Comparison of ENCODE assay signal across 9 cellular contexts in the genomic region with DNA sequence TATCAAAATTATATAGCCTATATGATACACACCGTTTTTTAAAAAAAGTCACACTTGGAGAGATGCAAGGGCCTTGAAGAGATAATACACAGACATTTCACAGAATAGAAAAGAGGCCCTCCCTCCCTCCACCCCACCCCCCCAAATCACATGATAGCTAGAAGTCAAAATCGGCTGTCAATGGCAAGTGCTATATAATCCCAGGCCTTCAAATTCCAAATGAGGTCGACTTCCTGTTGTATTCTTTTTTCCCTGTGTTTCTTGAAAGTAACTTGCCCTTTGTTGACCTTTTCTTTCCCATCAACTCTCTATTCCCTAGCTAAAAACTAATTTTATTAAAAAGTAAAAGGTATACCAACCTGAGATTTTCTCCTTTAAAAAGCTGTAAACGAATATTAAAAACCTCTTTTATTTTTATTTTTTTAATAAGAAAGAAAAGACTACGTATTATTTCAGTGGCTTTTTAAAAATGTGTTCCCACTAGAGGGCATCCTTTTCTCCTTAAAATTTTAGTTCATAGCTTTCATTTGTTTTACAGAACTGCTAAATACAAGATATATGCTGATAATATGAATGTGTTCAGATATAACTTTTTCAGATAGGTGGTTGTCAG. TPM values are rescaled to one million over a fixed set of nuclear protein-coding genes. Genes with fewer than 3 reads are reported as not detected.
A peak's percentile ranks its signal among the peaks of the same experiment; 100 is the strongest.
DNase-seq lines count a peak whose midpoint lies in the region; ATAC-seq and TF ChIP-seq lines count a peak whose summit lies in the region.
"Had no signal": no experiment of that assay in that cellular context is flagged by ENCODE, and none has a peak within 500 bp of the region (broad histone marks: within the 10 kb centered on the region; RNA-seq: fewer than 3 reads in every experiment).

No MANE protein-coding gene starts in this region.

- peak; percentile 45 for TF ChIP-seq CTCF in LNCAP (IDR thresholded peaks at IDR 0.05)
- TF ChIP-seq CTCF in astrocyte of the spinal cord (IDR thresholded peaks at IDR 0.05; ENCODE audit: low read depth, low read length): peak; percentile 48
- peak; percentile 16 for TF ChIP-seq CTCF in mucosa of descending colon (IDR thresholded peaks at IDR 0.05)

- in situ Hi-C loops in astrocyte of the spinal cord (cut with HindIII; ENCODE audit: low sequenced_read_pairs): no loop called here

- H3K36me3 ChIP-seq in mucosa of descending colon (ENCODE audit: low read depth): no peaks in the 10 kb centered on the region

- no peak for ATAC-seq in mucosa of descending colon

- H3K4me1 ChIP-seq in mucosa of descending colon (ENCODE audit: low read depth): peaks cover 14% of the 10 kb centered on the region

- intact Hi-C loops in mucosa of descending colon (cut with DNase I, micrococcal nuclease): no loop called here

- no peak overlapping the region for H3K27ac ChIP-seq in substantia nigra (ENCODE audit: low read depth, low read length, poor library complexity, severe bottlenecking)

- DNase-seq in DMS114 treated with DMSO at 0.1 percent for 48 hours (lab: John Stamatoyannopoulos, UW; ENCODE audit: unreplicated experiment) (peak; percentile 40), astrocyte of the spinal cord (ENCODE audit: low read depth, low spot score) (peak; percentile 48), mucosa of descending colon (no peak), Ammon's horn (ENCODE audit: low spot score) (no peak), NCI-H2081 treated with DMSO at 0.1 percent for 48 hours (lab: John Stamatoyannopoulos, UW) (no peak), substantia nigra (lab: John Stamatoyannopoulos, UW) (no peak), NCI-H748 treated with DMSO at 0.1 percent for 48 hours (lab: John Stamatoyannopoulos, UW) (no peak)
- DNase-seq: T-helper 9 cell had no signal

- H3K4me3 ChIP-seq in astrocyte of the spinal cord (ENCODE audit: low read depth, low read length): no peak overlapping the region
- no peak overlapping the region for H3K4me3 ChIP-seq in mucosa of descending colon

- no peaks in the 10 kb centered on the region for H3K9me3 ChIP-seq in mucosa of descending colon

RNA-seq across cellular contexts. Expression of gene KCMF1, which starts 46.6 kb away (rescaled TPM):
- 10 to 100 TPM; 73.0 to 95.2 (median 85.0) TPM for total RNA-seq in mucosa of descending colon

Comparison
In these comparisons a context has a peak if more than half of its experiments do, and no peak if none do; other contexts are left out.
1. DNase-seq: peak in DMS114 treated with DMSO at 0.1 percent for 48 hours (single experiment) and astrocyte of the spinal cord (single experiment); none in mucosa of descending colon (0 of 3), Ammon's horn (single experiment), NCI-H2081 treated with DMSO at 0.1 percent for 48 hours (single experiment), substantia nigra (0 of 49) and NCI-H748 treated with DMSO at 0.1 percent for 48 hours (single experiment).
2. Peak in every context shown above with its lines, with median percentiles within 50 percentile points of each other: CTCF ChIP-seq.